In the genomic region with DNA sequence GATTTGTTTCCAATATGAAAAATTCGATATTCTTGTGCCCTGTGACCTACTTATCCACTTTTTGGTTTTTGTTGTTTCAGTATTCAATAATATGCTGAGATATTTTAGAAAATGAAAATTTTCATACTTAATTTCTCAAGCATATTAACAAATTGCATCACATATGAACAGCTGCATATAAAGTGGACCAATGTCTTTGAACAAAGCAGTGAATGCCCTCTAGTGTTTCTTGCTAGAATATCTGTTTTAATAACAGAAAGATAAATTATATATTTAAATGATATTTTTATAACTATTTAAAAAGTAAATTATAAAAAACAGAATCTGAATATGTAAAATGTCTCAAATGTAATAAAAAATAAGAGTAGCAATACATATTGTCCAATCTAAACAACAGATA, we compare ENCODE assay signal across 15 cellular contexts. TPM values are rescaled to one million over a fixed set of nuclear protein-coding genes. Genes with fewer than 3 reads are reported as not detected.
A peak's percentile ranks its signal among the peaks of the same experiment; 100 is the strongest.
DNase-seq lines count a peak whose midpoint lies in the region; ATAC-seq, FAIRE-seq and TF ChIP-seq lines count a peak whose summit lies in the region.
"Had no signal": no experiment of that assay in that cellular context is flagged by ENCODE, and none has a peak within 500 bp of the region (broad histone marks: within the 10 kb centered on the region; RNA-seq: fewer than 3 reads in every experiment).

No MANE protein-coding gene starts in this region.

- H3K4me3 Mint-ChIP-seq in MCF 10A (ENCODE audit: unreplicated experiment): no peak overlapping the region
- no peak overlapping the region for H3K4me3 Mint-ChIP-seq in activated T-helper 1 cell treated with anti-CD3 and anti-CD28 coated beads, Interleukin-12 subunit alpha, Interleukin-12 subunit beta, Interleukin-2, Interleukin-4 antibody, amounts not matched to agents 30 ng/mL and 10 ng/mL and 1 ng/mL, durations not matched to agents 14 hours and 24 hours and 36 hours
- no peak overlapping the region for H3K4me3 Mint-ChIP-seq in activated CD4-positive, alpha-beta memory T cell treated with anti-CD3 and anti-CD28 coated beads for 36 hours
- H3K4me3 Mint-ChIP-seq: activated B cell treated with CpG ODN at 0.5 μM for 24 hours; naive thymus-derived CD4-positive, alpha-beta T cell had no signal

- FAIRE-seq in endometrium (lab: Jason Lieb, UNC): peak; percentile 91

- CTCF ChIA-PET in MCF 10A (lab: Yijun Ruan, JAX): interaction anchor here (0.6 to 10.5 kb wide), 9 partner anchors 14 to 143 kb away, joined by 3 to 236 read pairs (median 4); a partner anchor contains a TSS
- CTCF ChIA-PET in OCI-LY7 (lab: Charles Lee; ENCODE audit: unreplicated experiment): no interaction called here
- CTCF ChIA-PET in activated CD4-positive, alpha-beta memory T cell treated with anti-CD3 and anti-CD28 coated beads for 36 hours (lab: Charles Lee): no interaction called here

- no peaks in the 10 kb centered on the region for H3K79me2 ChIP-seq in OCI-LY7 (ENCODE audit: insufficient read depth, low read depth, low read length)

- no peaks in the 10 kb centered on the region for H3K9me2 ChIP-seq in OCI-LY7 (ENCODE audit: insufficient read depth, low read length)

- no peaks in the 10 kb centered on the region for H3K4me1 Mint-ChIP-seq in MCF 10A (ENCODE audit: insufficient read depth, unreplicated experiment)
- H3K4me1 Mint-ChIP-seq in activated T-helper 1 cell treated with anti-CD3 and anti-CD28 coated beads, Interleukin-12 subunit alpha, Interleukin-12 subunit beta, Interleukin-2, Interleukin-4 antibody, amounts not matched to agents 30 ng/mL and 10 ng/mL and 1 ng/mL, durations not matched to agents 14 hours and 24 hours and 36 hours (ENCODE audit: low read depth): no peaks in the 10 kb centered on the region
- H3K4me1 Mint-ChIP-seq in activated CD4-positive, alpha-beta memory T cell treated with anti-CD3 and anti-CD28 coated beads for 36 hours (ENCODE audit: low read depth): no peaks in the 10 kb centered on the region
- H3K4me1 Mint-ChIP-seq: activated B cell treated with CpG ODN at 0.5 μM for 24 hours; naive thymus-derived CD4-positive, alpha-beta T cell had no signal

- H3K27me3 ChIP-seq in breast epithelium (no peaks in the 10 kb centered on the region), upper lobe of right lung (no peaks in the 10 kb centered on the region)

- H4K20me1 ChIP-seq in OCI-LY7 (ENCODE audit: insufficient read depth, low read length): no peaks in the 10 kb centered on the region

- no peak overlapping the region for H3K27ac Mint-ChIP-seq in MCF 10A (ENCODE audit: low read depth, unreplicated experiment)
- no peak overlapping the region for H3K27ac Mint-ChIP-seq in activated T-helper 1 cell treated with anti-CD3 and anti-CD28 coated beads, Interleukin-12 subunit alpha, Interleukin-12 subunit beta, Interleukin-2, Interleukin-4 antibody, amounts not matched to agents 30 ng/mL and 10 ng/mL and 1 ng/mL, durations not matched to agents 14 hours and 24 hours and 36 hours
- H3K27ac Mint-ChIP-seq in activated CD4-positive, alpha-beta memory T cell treated with anti-CD3 and anti-CD28 coated beads for 36 hours: no peak overlapping the region
- H3K27ac Mint-ChIP-seq: activated B cell treated with CpG ODN at 0.5 μM for 24 hours; naive thymus-derived CD4-positive, alpha-beta T cell had no signal

- intact Hi-C loops in MCF 10A (cut with micrococcal nuclease): no loop called here
- intact Hi-C loops in breast epithelium (cut with DNase I; ENCODE audit: low total_unique reads): no loop called here
- intact Hi-C loops in OCI-LY7 (cut with micrococcal nuclease; ENCODE audit: unreplicated experiment): loop anchor here (10.0 kb wide), 1 partner anchor 454 kb away; no protein-coding TSS in a partner anchor
- intact Hi-C loops in activated T-helper 1 cell treated with anti-CD3 and anti-CD28 coated beads, Interleukin-12 subunit alpha, Interleukin-12 subunit beta, Interleukin-2, Interleukin-4 antibody, amounts not matched to agents 30 ng/mL and 10 ng/mL and 1 ng/mL, durations not matched to agents 14 hours and 24 hours and 36 hours (cut with micrococcal nuclease): loop anchor here (10.0 kb wide), 1 partner anchor 624 kb away; no protein-coding TSS in a partner anchor
- intact Hi-C loops in activated CD4-positive, alpha-beta memory T cell treated with anti-CD3 and anti-CD28 coated beads for 36 hours (cut with micrococcal nuclease): no loop called here
- intact Hi-C loops in upper lobe of right lung (cut with DNase I): no loop called here

- BruUV-seq in MCF 10A (replicated peaks; lab: Mats Ljungman, UMichigan): no TSS peak
- BruUV-seq in OCI-LY7 (replicated peaks; lab: Mats Ljungman, UMichigan): no TSS peak

- no peak overlapping the region for H3K4me2 ChIP-seq in OCI-LY7 (ENCODE audit: low read length)

- no peak overlapping the region for H2AFZ ChIP-seq in OCI-LY7 (ENCODE audit: low read length)

- H3K36me3 ChIP-seq in breast epithelium (no peaks in the 10 kb centered on the region), OCI-LY7 (ENCODE audit: insufficient read depth, low read length) (no peaks in the 10 kb centered on the region), upper lobe of right lung (no peaks in the 10 kb centered on the region)
- H3K36me3 ChIP-seq: suprapubic skin had no signal

- H3K4me1 ChIP-seq in breast epithelium: no peaks in the 10 kb centered on the region
- no peaks in the 10 kb centered on the region for H3K4me1 ChIP-seq in OCI-LY7 (ENCODE audit: insufficient read depth, low read length, poor library complexity, severe bottlenecking)
- no peaks in the 10 kb centered on the region for H3K4me1 ChIP-seq in upper lobe of right lung
- H3K4me1 ChIP-seq: suprapubic skin had no signal

- no peaks in the 10 kb centered on the region for H3K36me3 Mint-ChIP-seq in MCF 10A (ENCODE audit: insufficient read depth, unreplicated experiment)
- no peaks in the 10 kb centered on the region for H3K36me3 Mint-ChIP-seq in activated T-helper 1 cell treated with anti-CD3 and anti-CD28 coated beads, Interleukin-12 subunit alpha, Interleukin-12 subunit beta, Interleukin-2, Interleukin-4 antibody, amounts not matched to agents 30 ng/mL and 10 ng/mL and 1 ng/mL, durations not matched to agents 14 hours and 24 hours and 36 hours (ENCODE audit: low read depth)
- H3K36me3 Mint-ChIP-seq in activated CD4-positive, alpha-beta memory T cell treated with anti-CD3 and anti-CD28 coated beads for 36 hours: no peaks in the 10 kb centered on the region
- H3K36me3 Mint-ChIP-seq: naive thymus-derived CD4-positive, alpha-beta T cell had no signal

- no peak for TF ChIP-seq POLR2A in breast epithelium (IDR thresholded peaks at IDR 0.05)

- POLR2A ChIA-PET in MCF 10A (lab: Yijun Ruan, JAX): interaction anchor here (0.7 kb wide), 1 partner anchor 19 kb away, joined by 3 read pairs; no protein-coding TSS in a partner anchor
- POLR2A ChIA-PET in OCI-LY7 (lab: Charles Lee): no interaction called here
- POLR2A ChIA-PET in activated CD4-positive, alpha-beta memory T cell treated with anti-CD3 and anti-CD28 coated beads for 36 hours (lab: Charles Lee): no interaction called here

- H3K27ac ChIP-seq in breast epithelium (no peak overlapping the region), OCI-LY7 (ENCODE audit: low read depth, low read length, poor library complexity, severe bottlenecking) (no peak overlapping the region), upper lobe of right lung (no peak overlapping the region)
- H3K27ac ChIP-seq: dorsolateral prefrontal cortex, suprapubic skin had no signal

- H3K9me3 ChIP-seq in breast epithelium (no peaks in the 10 kb centered on the region), OCI-LY7 (ENCODE audit: low read length) (no peaks in the 10 kb centered on the region), upper lobe of right lung (no peaks in the 10 kb centered on the region)
- H3K9me3 ChIP-seq: suprapubic skin had no signal

- DNase-seq in MCF 10A (ENCODE audit: unreplicated experiment) (peak; percentile 19), breast epithelium (ENCODE audit: low spot score in 2 of 2) (no peak), OCI-LY7 (ENCODE audit: low spot score) (no peak), retinal pigment epithelial cell (ENCODE audit: low read depth) (no peak), upper lobe of right lung (no peak)
- no peak for DNase-seq in activated T-helper 1 cell treated with anti-CD3 and anti-CD28 coated beads, Interleukin-12 subunit alpha, Interleukin-12 subunit beta, Interleukin-2, Interleukin-4 antibody, amounts not matched to agents 30 ng/mL and 10 ng/mL and 1 ng/mL, durations not matched to agents 14 hours and 24 hours and 36 hours (ENCODE audit: low spot score)
- DNase-seq in activated CD4-positive, alpha-beta memory T cell treated with anti-CD3 and anti-CD28 coated beads for 36 hours: no peak
- DNase-seq: activated B cell treated with CpG ODN at 0.5 μM for 24 hours; activated gamma-delta T cell treated with Interleukin-2 at 50 U/mL for 16 hours; dorsolateral prefrontal cortex; KBM-7; naive thymus-derived CD4-positive, alpha-beta T cell; stimulated activated CD4-positive, alpha-beta T cell treated with anti-CD3 and anti-CD28 coated beads, Interleukin-2, amount 100 ng/mL, for 24 hours had no signal

- H3K27me3 Mint-ChIP-seq in MCF 10A (ENCODE audit: insufficient read depth, unreplicated experiment): no peaks in the 10 kb centered on the region
- H3K27me3 Mint-ChIP-seq in activated T-helper 1 cell treated with anti-CD3 and anti-CD28 coated beads, Interleukin-12 subunit alpha, Interleukin-12 subunit beta, Interleukin-2, Interleukin-4 antibody, amounts not matched to agents 30 ng/mL and 10 ng/mL and 1 ng/mL, durations not matched to agents 14 hours and 24 hours and 36 hours (ENCODE audit: insufficient read depth): peaks cover 6% of the 10 kb centered on the region
- no peaks in the 10 kb centered on the region for H3K27me3 Mint-ChIP-seq in activated CD4-positive, alpha-beta memory T cell treated with anti-CD3 and anti-CD28 coated beads for 36 hours

- no peak for ATAC-seq in upper lobe of right lung
- ATAC-seq: naive thymus-derived CD4-positive, alpha-beta T cell had no signal

- H3K4me3 ChIP-seq in breast epithelium (no peak overlapping the region), OCI-LY7 (ENCODE audit: low read depth, low read length, poor library complexity, severe bottlenecking) (no peak overlapping the region), retinal pigment epithelial cell (ENCODE audit: low read length) (no peak overlapping the region), upper lobe of right lung (no peak overlapping the region)
- H3K4me3 ChIP-seq: dorsolateral prefrontal cortex, suprapubic skin had no signal

- peak; percentile 34 for TF ChIP-seq CTCF in MCF 10A (IDR thresholded peaks at IDR 0.05; ENCODE audit: unreplicated experiment)
- TF ChIP-seq CTCF in breast epithelium (IDR thresholded peaks at IDR 0.05): no peak
- peak; percentile 39; the same call in 1 of the 2 replicates for TF ChIP-seq CTCF in OCI-LY7 (conservative IDR thresholded peaks at IDR 0.05; ENCODE audit: low read length)
- peak; percentile 45 for TF ChIP-seq CTCF in retinal pigment epithelial cell (conservative IDR thresholded peaks at IDR 0.05; ENCODE audit: low read depth, low read length)
- no peak for TF ChIP-seq CTCF in upper lobe of right lung (IDR thresholded peaks at IDR 0.05)

- no peaks in the 10 kb centered on the region for H3K9me3 Mint-ChIP-seq in MCF 10A (ENCODE audit: unreplicated experiment)
- H3K9me3 Mint-ChIP-seq in activated T-helper 1 cell treated with anti-CD3 and anti-CD28 coated beads, Interleukin-12 subunit alpha, Interleukin-12 subunit beta, Interleukin-2, Interleukin-4 antibody, amounts not matched to agents 30 ng/mL and 10 ng/mL and 1 ng/mL, durations not matched to agents 14 hours and 24 hours and 36 hours: no peaks in the 10 kb centered on the region
- no peaks in the 10 kb centered on the region for H3K9me3 Mint-ChIP-seq in activated CD4-positive, alpha-beta memory T cell treated with anti-CD3 and anti-CD28 coated beads for 36 hours
- H3K9me3 Mint-ChIP-seq: naive thymus-derived CD4-positive, alpha-beta T cell had no signal

RNA-seq across cellular contexts. Expression of a gene that starts 31.7 kb away (rescaled TPM):
- total RNA-seq in MCF 10A (2022) (5.9 and 9.2 TPM in 2 replicates), breast epithelium (10 to 100 TPM in 2 of 3 donors, 1 to 10 TPM in 1; 7.0 to 22.4 (median 11.1) TPM), OCI-LY7 (2022) (not detected in 2 replicates), upper lobe of right lung (11.4 TPM)
- total RNA-seq in OCI-LY7 (2014; rRNA removed; shearing (Covaris generic)): not detected in 2 replicates
- total RNA-seq in activated T-helper 1 cell treated with anti-CD3 and anti-CD28 coated beads, Interleukin-12 subunit alpha, Interleukin-12 subunit beta, Interleukin-2, Interleukin-4 antibody, amounts not matched to agents 30 ng/mL and 10 ng/mL and 1 ng/mL, durations not matched to agents 14 hours and 24 hours and 36 hours: 0.02 TPM in 1 of 2 replicates, not detected in the other
- under 1 TPM; 0.19 to 0.48 TPM for total RNA-seq in activated CD4-positive, alpha-beta memory T cell treated with anti-CD3 and anti-CD28 coated beads for 36 hours

Comparison
In these comparisons a context has a peak if more than half of its experiments do, and no peak if none do; other contexts are left out.
1. CTCF ChIP-seq: peak in MCF 10A (single experiment), OCI-LY7 (single experiment) and retinal pigment epithelial cell (single experiment); none in breast epithelium (0 of 3) and upper lobe of right lung (single experiment).
2. intact Hi-C loops: an anchor here in OCI-LY7 (10.0 kb wide) and activated T-helper 1 cell treated with anti-CD3 and anti-CD28 coated beads, Interleukin-12 subunit alpha, Interleukin-12 subunit beta, Interleukin-2, Interleukin-4 antibody, amounts not matched to agents 30 ng/mL and 10 ng/mL and 1 ng/mL, durations not matched to agents 14 hours and 24 hours and 36 hours (10.0 kb wide); none called in MCF 10A, breast epithelium, activated CD4-positive, alpha-beta memory T cell treated with anti-CD3 and anti-CD28 coated beads for 36 hours and upper lobe of right lung.